Comparison of ENCODE assay signal across 8 cellular contexts in genomic region chr1:11979818-11980675, GRCh38. TPM values are rescaled to one million over a fixed set of nuclear protein-coding genes. Genes with fewer than 3 reads are reported as not detected.
DNase-seq lines count a peak whose midpoint lies in the region; ATAC-seq lines count a peak whose summit lies in the region.

Gene MFN2 (plus strand): TSS chr1:11980444. CDS start chr1:11989169, 8,725 bp downstream.

- no peak within 1 kb of the TSS for H2BK5ac ChIP-seq in mesendoderm (ENCODE audit: low read length)

- peaks cover 21% of the 10 kb centered on the region for H3K79me1 ChIP-seq in mesendoderm (ENCODE audit: low read length)

- H4K8ac ChIP-seq in mesendoderm (ENCODE audit: low read depth, low read length): peak within 1 kb of the TSS; percentile 31

- peaks cover 2% of the 10 kb centered on the region for H3K4me1 ChIP-seq in NT2/D1 (ENCODE audit: insufficient read depth, insufficient read length)
- peaks cover 5% of the 10 kb centered on the region for H3K4me1 ChIP-seq in endocrine pancreas (ENCODE audit: control insufficient read depth, insufficient read depth, low read length)
- no peaks in the 10 kb centered on the region for H3K4me1 ChIP-seq in mesendoderm (ENCODE audit: control insufficient read depth, low read depth, low read length)

- H3K4me3 Mint-ChIP-seq in activated CD8-positive, alpha-beta memory T cell treated with anti-CD3 and anti-CD28 coated beads, Interleukin-2, amount 10 ng/mL, durations not matched to agents 7 days and 5 days: peak within 1 kb of the TSS; percentile 99

- H2BK120ac ChIP-seq in mesendoderm (ENCODE audit: low read depth, low read length): no peak within 1 kb of the TSS

- no peak within 1 kb of the TSS for H2BK15ac ChIP-seq in mesendoderm (replicated peaks; ENCODE audit: low read depth)

- H3K18ac ChIP-seq in mesendoderm (ENCODE audit: low read length): peak within 1 kb of the TSS; percentile 79

- CTCF ChIA-PET in activated CD8-positive, alpha-beta memory T cell treated with anti-CD3 and anti-CD28 coated beads, Interleukin-2, amount 10 ng/mL, durations not matched to agents 7 days and 5 days (lab: Charles Lee): interaction anchor here (0.6 to 1.4 kb wide), 8 partner anchors 10 to 207 kb away, joined by 3 to 6 read pairs (median 4); partner anchors contain the start of genes CLCN6 and MTHFR

- H3K56ac ChIP-seq in mesendoderm (ENCODE audit: low read length): peak within 1 kb of the TSS; percentile 95

- no peak within 1 kb of the TSS for H3K4ac ChIP-seq in mesendoderm (ENCODE audit: low read depth, low read length)

- no peak within 1 kb of the TSS for H4K5ac ChIP-seq in mesendoderm (ENCODE audit: low read length)

- no peak within 1 kb of the TSS for H2AK5ac ChIP-seq in mesendoderm (ENCODE audit: low read length)

- no peak within 1 kb of the TSS for H3K23ac ChIP-seq in mesendoderm (ENCODE audit: low read length)

- no peaks in the 10 kb centered on the region for H3K9me3 Mint-ChIP-seq in activated CD8-positive, alpha-beta memory T cell treated with anti-CD3 and anti-CD28 coated beads, Interleukin-2, amount 10 ng/mL, durations not matched to agents 7 days and 5 days (ENCODE audit: low read depth)

- no peaks in the 10 kb centered on the region for H3K27me3 Mint-ChIP-seq in activated CD8-positive, alpha-beta memory T cell treated with anti-CD3 and anti-CD28 coated beads, Interleukin-2, amount 10 ng/mL, durations not matched to agents 7 days and 5 days

- peak; percentile 91 for ATAC-seq in GM21381 (IDR thresholded peaks at IDR 0.05; ENCODE audit: unreplicated experiment)
- ATAC-seq in activated CD8-positive, alpha-beta memory T cell treated with anti-CD3 and anti-CD28 coated beads, Interleukin-2, amount 10 ng/mL, durations not matched to agents 7 days and 5 days: peak; percentile 95

- peak; percentile 94 for DNase-seq in COR-L47 (lab: John Stamatoyannopoulos, UW)
- DNase-seq in HUDEP-2 (lab: John Stamatoyannopoulos, UW; ENCODE audit: unreplicated experiment in 76 of 76): peak in 74 of 76 experiments; percentile 67 to 99 (median 94)
- peak; percentile 94 for DNase-seq in NT2/D1 (ENCODE audit: low read depth, low spot score)
- peak; percentile 97 for DNase-seq in activated CD8-positive, alpha-beta memory T cell treated with anti-CD3 and anti-CD28 coated beads, Interleukin-2, amount 10 ng/mL, durations not matched to agents 7 days and 5 days
- peak; percentile 99 for DNase-seq in mesendoderm
- DNase-seq in stimulated activated CD8-positive, alpha-beta memory T cell treated with anti-CD3 and anti-CD28 coated beads, Interleukin-15, amount 100 ng/mL, for 1 hour (ENCODE audit: low read depth): peak; percentile 85

- H3K9ac ChIP-seq in NT2/D1 (ENCODE audit: insufficient read length, low read depth): peak within 1 kb of the TSS; percentile 90
- H3K9ac ChIP-seq in endocrine pancreas (ENCODE audit: control insufficient read depth, insufficient read depth, low read length): peak within 1 kb of the TSS; percentile 85
- peak within 1 kb of the TSS; percentile 95 for H3K9ac ChIP-seq in mesendoderm (ENCODE audit: low read length)

- H3K27ac Mint-ChIP-seq in activated CD8-positive, alpha-beta memory T cell treated with anti-CD3 and anti-CD28 coated beads, Interleukin-2, amount 10 ng/mL, durations not matched to agents 7 days and 5 days: peak within 1 kb of the TSS; percentile 93

- H3K79me2 ChIP-seq in mesendoderm (ENCODE audit: control insufficient read depth, insufficient read depth, low read length): peaks cover 34% of the 10 kb centered on the region

- H3K4me1 Mint-ChIP-seq in activated CD8-positive, alpha-beta memory T cell treated with anti-CD3 and anti-CD28 coated beads, Interleukin-2, amount 10 ng/mL, durations not matched to agents 7 days and 5 days: peaks cover 44% of the 10 kb centered on the region

- H3K36me3 ChIP-seq in NT2/D1 (ENCODE audit: insufficient read depth, insufficient read length, low read length) (peaks cover 50% of the 10 kb centered on the region), endocrine pancreas (ENCODE audit: control insufficient read depth, insufficient read depth, low read length) (no peaks in the 10 kb centered on the region), mesendoderm (ENCODE audit: control insufficient read depth, insufficient read depth, low read length) (peaks cover 9% of the 10 kb centered on the region)

- no peaks in the 10 kb centered on the region for H3K9me3 ChIP-seq in NT2/D1 (ENCODE audit: insufficient read depth, low read length)
- no peaks in the 10 kb centered on the region for H3K9me3 ChIP-seq in endocrine pancreas (ENCODE audit: control insufficient read depth, low read length)

- peaks cover 10% of the 10 kb centered on the region for H3K36me3 Mint-ChIP-seq in activated CD8-positive, alpha-beta memory T cell treated with anti-CD3 and anti-CD28 coated beads, Interleukin-2, amount 10 ng/mL, durations not matched to agents 7 days and 5 days

- H3K4me3 ChIP-seq in NT2/D1 (ENCODE audit: insufficient read length, low read depth): peak within 1 kb of the TSS; percentile 86
- H3K4me3 ChIP-seq in endocrine pancreas (ENCODE audit: control insufficient read depth, insufficient read depth, low read length): peak within 1 kb of the TSS; percentile 77
- H3K4me3 ChIP-seq in mesendoderm (ENCODE audit: low read length): peak within 1 kb of the TSS; percentile 98

- peak within 1 kb of the TSS; percentile 35 for H3K27ac ChIP-seq in mesendoderm (ENCODE audit: low read depth, low read length)

- peak within 1 kb of the TSS; percentile 99 for H3K4me2 ChIP-seq in mesendoderm (ENCODE audit: low read length)

- no CpG with 5 or more reads among the region's 76 CpGs for WGBS in mesendoderm (ENCODE audit: extremely low coverage, insufficient coverage, low lambda C conversion rate)

- H3K27me3 ChIP-seq in NT2/D1 (ENCODE audit: insufficient read depth, insufficient read length): no peaks in the 10 kb centered on the region
- H3K27me3 ChIP-seq in endocrine pancreas (ENCODE audit: control insufficient read depth, insufficient read depth, low read length): no peaks in the 10 kb centered on the region
- no peaks in the 10 kb centered on the region for H3K27me3 ChIP-seq in mesendoderm (ENCODE audit: insufficient read depth, low read length, poor library complexity)

RNA-seq across cellular contexts. Expression of gene MFN2, which starts in this region (rescaled TPM):
- total RNA-seq in activated CD8-positive, alpha-beta memory T cell treated with anti-CD3 and anti-CD28 coated beads, Interleukin-2, amount 10 ng/mL, durations not matched to agents 7 days and 5 days: 10 to 100 TPM; 57.7 to 67.5 TPM
- 42.4 TPM for polyA plus RNA-seq in mesendoderm (2013, experiment 1 of 2)
- polyA plus RNA-seq in mesendoderm (2013, experiment 2 of 2): 41.1 TPM

Comparison
In these comparisons a context has a peak if more than half of its experiments do, and no peak if none do; other contexts are left out.
1. Peak in every context shown above with its lines: DNase-seq, ATAC-seq, H3K4me3 ChIP-seq and H3K27ac ChIP-seq.